ENCODE assay signal across 1 cellular context in genomic region chr9:137077758-137078693, GRCh38.
TF ChIP-seq lines count a peak whose summit lies in the region.

No MANE protein-coding gene starts in this region.

TF ChIP-seq in endothelial cell of umbilical vein, 7 proteins besides CTCF, POLR2A, EP300 and RAD21 (continued from another document):
- no peak for TF ChIP-seq EZH2 (IDR thresholded peaks at IDR 0.05; ENCODE audit: borderline replicate concordance, low read depth, low read length, severe bottlenecking)
- no peak for TF ChIP-seq GATA2 (IDR thresholded peaks at IDR 0.05; ENCODE audit: insufficient read depth, insufficient read length, low read depth, low read length)
